27 cellular contexts compared by ENCODE assay signal in genomic region chr1:21361506-21361905, GRCh38.
A peak's percentile ranks its signal among the peaks of the same experiment; 100 is the strongest.
DNase-seq lines count a peak whose midpoint lies in the region; ATAC-seq and TF ChIP-seq lines count a peak whose summit lies in the region.
"Had no signal": no experiment of that assay in that cellular context is flagged by ENCODE, and none has a peak within 500 bp of the region (broad histone marks: within the 10 kb centered on the region; RNA-seq: fewer than 3 reads in every experiment).

No MANE protein-coding gene starts in this region.

- H3K27ac Mint-ChIP-seq in activated T-cell treated with anti-CD3 and anti-CD28 coated beads, Interleukin-2, amount 50 U/mL, for 24 hours, result no peak overlapping the region
- H3K27ac Mint-ChIP-seq: activated CD8-positive, alpha-beta T cell treated with anti-CD3 and anti-CD28 coated beads, Interleukin-2, amount 10 ng/mL, durations not matched to agents 7 days and 5 days; activated naive CD4-positive, alpha-beta T cell treated with anti-CD3 and anti-CD28 coated beads, Interleukin-2, amount 50 U/mL, for 24 hours; activated T-helper 2 cell treated with anti-CD3 and anti-CD28 coated beads, Interferon-gamma antibody, Interleukin-2, Interleukin-4, amounts not matched to agents 10 μg/mL and 5 μg/mL and 100 μg/mL, durations not matched to agents 14 hours and 24 hours and 36 hours had no signal

- POLR2A ChIA-PET in PC-9 (lab: Charles Lee; ENCODE audit: unreplicated experiment), result no interaction called here

- no peak overlapping the region for H3K4me2 ChIP-seq in PC-9
- H3K4me2 ChIP-seq: BLaER1, hepatocyte had no signal

- intact Hi-C loops in PC-9 (cut with micrococcal nuclease; ENCODE audit: unreplicated experiment), result no loop called here

- TF ChIP-seq CTCF in PC-9 (conservative IDR thresholded peaks at IDR 0.05), result no peak
- no peak for TF ChIP-seq CTCF in suprapubic skin (IDR thresholded peaks at IDR 0.05)

- H3K27ac ChIP-seq in PC-9 (no peak overlapping the region), cingulate gyrus (ENCODE audit: low read depth, low read length) (peak overlapping the region; percentile 79), layer of hippocampus (ENCODE audit: low read depth, low read length) (peak overlapping the region; percentile 88), suprapubic skin (peak overlapping the region; percentile 33)
- H3K27ac ChIP-seq: BLaER1, gastrocnemius medialis, hepatocyte, ovary, Peyer's patch, transverse colon had no signal

- CTCF ChIA-PET in PC-9 (lab: Charles Lee), result interaction anchor here (0.7 kb wide), 1 partner anchor 129 kb away, joined by 3 read pairs; no protein-coding TSS in a partner anchor

- no peaks in the 10 kb centered on the region for H4K20me1 ChIP-seq in PC-9 (ENCODE audit: insufficient read depth)
- H4K20me1 ChIP-seq: BLaER1 had no signal

- H3K36me3 ChIP-seq in PC-9 (ENCODE audit: low read depth) (no peaks in the 10 kb centered on the region), suprapubic skin (no peaks in the 10 kb centered on the region)
- H3K36me3 ChIP-seq: BLaER1, gastrocnemius medialis, ovary, Peyer's patch, transverse colon had no signal

- no peaks in the 10 kb centered on the region for H3K27me3 Mint-ChIP-seq in activated T-cell treated with anti-CD3 and anti-CD28 coated beads, Interleukin-2, amount 50 U/mL, for 24 hours
- H3K27me3 Mint-ChIP-seq: activated naive CD4-positive, alpha-beta T cell treated with anti-CD3 and anti-CD28 coated beads, Interleukin-2, amount 50 U/mL, for 24 hours had no signal

- no peaks in the 10 kb centered on the region for H3K27me3 ChIP-seq in PC-9 (ENCODE audit: insufficient read depth, low read depth)
- H3K27me3 ChIP-seq in layer of hippocampus (ENCODE audit: control insufficient read depth, insufficient read depth, low read length), result no peaks in the 10 kb centered on the region
- H3K27me3 ChIP-seq in suprapubic skin, result no peaks in the 10 kb centered on the region
- H3K27me3 ChIP-seq: BLaER1, gastrocnemius medialis, hepatocyte, ovary, Peyer's patch, transverse colon had no signal

- WGBS in suprapubic skin, result 48% methylated on average over 3 of the region's 5 CpGs

- no peaks in the 10 kb centered on the region for H3F3A ChIP-seq in PC-9 (ENCODE audit: insufficient read depth, low read depth)

- peaks cover 10% of the 10 kb centered on the region for H3K4me1 Mint-ChIP-seq in activated T-cell treated with anti-CD3 and anti-CD28 coated beads, Interleukin-2, amount 50 U/mL, for 24 hours (ENCODE audit: low read depth)

- no peak overlapping the region for H3K4me3 ChIP-seq in PC-9
- no peak overlapping the region for H3K4me3 ChIP-seq in suprapubic skin
- H3K4me3 ChIP-seq: BLaER1, gastrocnemius medialis, hepatocyte, lung, ovary, Peyer's patch, transverse colon had no signal

- no peaks in the 10 kb centered on the region for H3K79me2 ChIP-seq in PC-9 (ENCODE audit: low read depth)
- H3K79me2 ChIP-seq: hepatocyte had no signal

- no peaks in the 10 kb centered on the region for H3K36me3 Mint-ChIP-seq in activated T-cell treated with anti-CD3 and anti-CD28 coated beads, Interleukin-2, amount 50 U/mL, for 24 hours (ENCODE audit: low read depth)
- H3K36me3 Mint-ChIP-seq: activated naive CD4-positive, alpha-beta T cell treated with anti-CD3 and anti-CD28 coated beads, Interleukin-2, amount 50 U/mL, for 24 hours had no signal

- H2AFZ ChIP-seq in PC-9, result peak overlapping the region; percentile 39; the same call in 1 of the 2 replicates
- H2AFZ ChIP-seq: hepatocyte had no signal

- H3K4me1 ChIP-seq in PC-9 (replicated peaks; ENCODE audit: insufficient read depth), result no peaks in the 10 kb centered on the region
- peaks cover 12% of the 10 kb centered on the region for H3K4me1 ChIP-seq in suprapubic skin
- H3K4me1 ChIP-seq: gastrocnemius medialis, Peyer's patch, transverse colon had no signal

- DNase-seq in PC-9, result no peak
- DNase-seq in suprapubic skin (ENCODE audit: low spot score in 2 of 2), result no peak
- no peak for DNase-seq in activated T-cell treated with anti-CD3 and anti-CD28 coated beads, Interleukin-2, amount 50 U/mL, for 24 hours
- DNase-seq in NCI-H187 (lab: John Stamatoyannopoulos, UW), result no peak
- no peak for DNase-seq in stimulated activated naive CD8-positive, alpha-beta T cell treated with anti-CD3 and anti-CD28 coated beads, Interleukin-15, Interleukin-2, amounts not matched to agents 100 U/mL and 50 U/mL, for 24 hours
- DNase-seq: activated CD8-positive, alpha-beta T cell treated with anti-CD3 and anti-CD28 coated beads, Interleukin-2, amount 10 ng/mL, durations not matched to agents 7 days and 5 days; cortex of kidney; DMS153; gastrocnemius medialis; left cardiac atrium; MV-4-11; NCI-H146; NCI-H774; ovary; Peyer's patch; SHP77 treated with DMSO at 0.1 percent for 48 hours; stimulated activated naive CD4-positive, alpha-beta T cell; T-helper 9 cell; transverse colon had no signal

- TF ChIP-seq POLR2A in suprapubic skin (IDR thresholded peaks at IDR 0.05), result no peak

- no peaks in the 10 kb centered on the region for H3K9me2 ChIP-seq in PC-9 (ENCODE audit: insufficient read depth)

- H3K4me3 Mint-ChIP-seq in activated T-cell treated with anti-CD3 and anti-CD28 coated beads, Interleukin-2, amount 50 U/mL, for 24 hours, result no peak overlapping the region
- H3K4me3 Mint-ChIP-seq: activated CD8-positive, alpha-beta T cell treated with anti-CD3 and anti-CD28 coated beads, Interleukin-2, amount 10 ng/mL, durations not matched to agents 7 days and 5 days; activated naive CD4-positive, alpha-beta T cell treated with anti-CD3 and anti-CD28 coated beads, Interleukin-2, amount 50 U/mL, for 24 hours had no signal

- BruUV-seq in PC-9 (replicated peaks; lab: Mats Ljungman, UMichigan), result no TSS peak

- H3K9me3 Mint-ChIP-seq in activated T-cell treated with anti-CD3 and anti-CD28 coated beads, Interleukin-2, amount 50 U/mL, for 24 hours, result no peaks in the 10 kb centered on the region
- H3K9me3 Mint-ChIP-seq: activated naive CD4-positive, alpha-beta T cell treated with anti-CD3 and anti-CD28 coated beads, Interleukin-2, amount 50 U/mL, for 24 hours; activated T-helper 2 cell treated with anti-CD3 and anti-CD28 coated beads, Interferon-gamma antibody, Interleukin-2, Interleukin-4, amounts not matched to agents 10 μg/mL and 5 μg/mL and 100 μg/mL, durations not matched to agents 14 hours and 24 hours and 36 hours had no signal

- H3K9me3 ChIP-seq in PC-9 (ENCODE audit: insufficient read depth, low read depth), result no peaks in the 10 kb centered on the region
- no peaks in the 10 kb centered on the region for H3K9me3 ChIP-seq in suprapubic skin
- H3K9me3 ChIP-seq: BLaER1, gastrocnemius medialis, ovary, Peyer's patch, transverse colon had no signal

- ATAC-seq in stimulated activated naive CD8-positive, alpha-beta T cell treated with anti-CD3 and anti-CD28 coated beads, Interleukin-15, Interleukin-2, amounts not matched to agents 100 U/mL and 50 U/mL, for 24 hours, result no peak
- ATAC-seq in HG02885 (IDR thresholded peaks at IDR 0.05; ENCODE audit: poor library complexity, unreplicated experiment), result no peak
- ATAC-seq: activated CD8-positive, alpha-beta T cell treated with anti-CD3 and anti-CD28 coated beads, Interleukin-2, amount 10 ng/mL, durations not matched to agents 7 days and 5 days; gastrocnemius medialis; left cardiac atrium had no signal

- no peak for TF ChIP-seq EP300 in suprapubic skin (IDR thresholded peaks at IDR 0.05)
